ENCODE assay signal across 25 cellular contexts in genomic region chr20:47484303-47484702, GRCh38. TPM values are rescaled to one million over a fixed set of nuclear protein-coding genes. Genes with fewer than 3 reads are reported as not detected.
DNase-seq lines count a peak whose midpoint lies in the region; ATAC-seq, FAIRE-seq and TF ChIP-seq lines count a peak whose summit lies in the region.
"Had no signal": no experiment of that assay in that cellular context is flagged by ENCODE, and none has a peak within 500 bp of the region (broad histone marks: within the 10 kb centered on the region; RNA-seq: fewer than 3 reads in every experiment).

No MANE protein-coding gene starts in this region.

- no peaks in the 10 kb centered on the region for H3K9me3 Mint-ChIP-seq in stimulated activated naive CD8-positive, alpha-beta T cell treated with anti-CD3 and anti-CD28 coated beads, Interleukin-15, Interleukin-2, amounts not matched to agents 100 ng/mL and 50 ng/mL, for 24 hours
- no peaks in the 10 kb centered on the region for H3K9me3 Mint-ChIP-seq in endodermal cell
- H3K9me3 Mint-ChIP-seq in activated naive CD4-positive, alpha-beta T cell treated with anti-CD3 and anti-CD28 coated beads, Interleukin-2, amount 50 U/mL, for 72 hours = peaks cover 0 to 5% of the 10 kb centered on the region in 2 donors
- H3K9me3 Mint-ChIP-seq: CD4-positive, CD25-positive, alpha-beta regulatory T cell had no signal

- FAIRE-seq in GM12878 (lab: Jason Lieb, UNC) = no peak
- FAIRE-seq: A204.1, D721Med, H1 had no signal

- H3K27me3 ChIP-seq in RWPE2 (ENCODE audit: insufficient read depth, poor library complexity, severe bottlenecking) = no peaks in the 10 kb centered on the region
- no peaks in the 10 kb centered on the region for H3K27me3 ChIP-seq in GM12878 (replicated peaks in 1 of 2; ENCODE audit: control insufficient read depth in 2 of 2, insufficient read depth in 2 of 2, low read length in 1 of 2)
- no peaks in the 10 kb centered on the region for H3K27me3 ChIP-seq in GM23248 (replicated peaks; ENCODE audit: insufficient read depth)
- H3K27me3 ChIP-seq in endodermal cell (ENCODE audit: control insufficient read depth, insufficient read depth, low read length, poor library complexity, severe bottlenecking) = no peaks in the 10 kb centered on the region
- H3K27me3 ChIP-seq: BLaER1, Peyer's patch had no signal

- SMC1A ChIA-PET in GM12878 (lab: Charles Lee; ENCODE audit: uncharacterized antibody, unreplicated experiment) = interaction anchor here (0.9 to 10.0 kb wide), 4 partner anchors 13 to 71 kb away, joined by 3 to 134 read pairs (median 3); no protein-coding TSS in a partner anchor

- peaks cover 79% of the 10 kb centered on the region for H3K4me1 Mint-ChIP-seq in stimulated activated naive CD8-positive, alpha-beta T cell treated with anti-CD3 and anti-CD28 coated beads, Interleukin-15, Interleukin-2, amounts not matched to agents 100 ng/mL and 50 ng/mL, for 24 hours (ENCODE audit: low read depth)
- peaks cover 22% of the 10 kb centered on the region for H3K4me1 Mint-ChIP-seq in endodermal cell

- no peak overlapping the region for H3K27ac ChIP-seq in RWPE2 (ENCODE audit: poor library complexity, severe bottlenecking)
- H3K27ac ChIP-seq in GM12878 (ENCODE audit: control insufficient read depth, insufficient read depth) = no peak overlapping the region
- no peak overlapping the region for H3K27ac ChIP-seq in GM23248
- H3K27ac ChIP-seq in endodermal cell (ENCODE audit: low read depth, low read length) = no peak overlapping the region
- H3K27ac ChIP-seq: BLaER1, Peyer's patch, SK-N-MC had no signal

- H3K79me2 ChIP-seq in GM12878 (ENCODE audit: control insufficient read depth, insufficient read depth, low read length) (no peaks in the 10 kb centered on the region), GM23248 (ENCODE audit: insufficient read depth) (no peaks in the 10 kb centered on the region)

- H3K4me2 ChIP-seq in GM12878 (ENCODE audit: control insufficient read depth, insufficient read depth) = no peak overlapping the region
- H3K4me2 ChIP-seq in GM23248 (ENCODE audit: unreplicated experiment) = no peak overlapping the region
- H3K4me2 ChIP-seq: BLaER1 had no signal

- POLR2A ChIA-PET in GM12878 (lab: Charles Lee) = interaction anchor here (0.9 to 7.0 kb wide), 3 partner anchors 10 to 72 kb away, joined by 8 to 78 read pairs (median 10); no protein-coding TSS in a partner anchor

- ATAC-seq in stimulated activated naive CD8-positive, alpha-beta T cell treated with anti-CD3 and anti-CD28 coated beads, Interleukin-15, Interleukin-2, amounts not matched to agents 100 U/mL and 50 U/mL, for 24 hours = no peak
- no peak for ATAC-seq in RWPE2 (ENCODE audit: low read depth)
- no peak for ATAC-seq in GM12878
- no peak for ATAC-seq in HG03039 (IDR thresholded peaks at IDR 0.05; ENCODE audit: unreplicated experiment)
- ATAC-seq in activated naive CD4-positive, alpha-beta T cell treated with anti-CD3 and anti-CD28 coated beads, Interleukin-2, amount 50 U/mL, for 72 hours = no peak
- ATAC-seq: HCT116 had no signal

- H3K9me3 ChIP-seq in RWPE2 (ENCODE audit: severe bottlenecking) (no peaks in the 10 kb centered on the region), GM12878 (replicated peaks; ENCODE audit: control insufficient read depth, insufficient read depth, low read length) (no peaks in the 10 kb centered on the region), GM23248 (ENCODE audit: low read depth) (no peaks in the 10 kb centered on the region), endodermal cell (ENCODE audit: control insufficient read depth, low read length) (no peaks in the 10 kb centered on the region)
- H3K9me3 ChIP-seq: BLaER1, Peyer's patch had no signal

- no peak overlapping the region for H3K4me3 ChIP-seq in RWPE2 (ENCODE audit: severe bottlenecking)
- no peak overlapping the region for H3K4me3 ChIP-seq in GM12878
- no peak overlapping the region for H3K4me3 ChIP-seq in GM23248
- H3K4me3 ChIP-seq in endodermal cell (ENCODE audit: low read length) = no peak overlapping the region
- H3K4me3 ChIP-seq: BLaER1, Peyer's patch, SK-N-MC had no signal

- no peaks in the 10 kb centered on the region for H4K20me1 ChIP-seq in GM12878 (ENCODE audit: control insufficient read depth, insufficient read depth)
- H4K20me1 ChIP-seq in GM23248 (ENCODE audit: insufficient read depth) = no peaks in the 10 kb centered on the region
- H4K20me1 ChIP-seq: BLaER1 had no signal

- H3K36me3 ChIP-seq in RWPE2 (ENCODE audit: low read depth) (no peaks in the 10 kb centered on the region), GM12878 (ENCODE audit: control insufficient read depth in 2 of 2, insufficient read depth in 2 of 2, low read length in 1 of 2) (no peaks in the 10 kb centered on the region), GM23248 (ENCODE audit: low read depth) (no peaks in the 10 kb centered on the region), endodermal cell (ENCODE audit: control insufficient read depth, insufficient read depth, low read length) (no peaks in the 10 kb centered on the region)
- H3K36me3 ChIP-seq: BLaER1, Peyer's patch had no signal

- H3K9ac ChIP-seq in GM12878 (ENCODE audit: control insufficient read depth, insufficient read depth, low read length) (no peak overlapping the region), GM23248 (no peak overlapping the region), endodermal cell (ENCODE audit: extremely low read depth, low read length, poor library complexity, severe bottlenecking) (no peak overlapping the region)
- H3K9ac ChIP-seq: BLaER1 had no signal

- no peak overlapping the region for H3K4me3 Mint-ChIP-seq in stimulated activated naive CD8-positive, alpha-beta T cell treated with anti-CD3 and anti-CD28 coated beads, Interleukin-15, Interleukin-2, amounts not matched to agents 100 ng/mL and 50 ng/mL, for 24 hours
- no peak overlapping the region for H3K4me3 Mint-ChIP-seq in endodermal cell
- H3K4me3 Mint-ChIP-seq: CD4-positive, CD25-positive, alpha-beta regulatory T cell had no signal

- no peak for TF ChIP-seq POLR2A in GM12878 (IDR thresholded peaks at IDR 0.05; ENCODE audit: low read depth, low read length)

- DNase-seq in stimulated activated naive CD8-positive, alpha-beta T cell treated with anti-CD3 and anti-CD28 coated beads, Interleukin-15, Interleukin-2, amounts not matched to agents 100 U/mL and 50 U/mL, for 24 hours = no peak
- DNase-seq in RWPE2 (ENCODE audit: low spot score) = peak; percentile 45
- DNase-seq in GM12878 (ENCODE audit: low read depth, low spot score) = no peak
- no peak for DNase-seq in GM23248
- no peak for DNase-seq in endodermal cell
- DNase-seq in activated naive CD4-positive, alpha-beta T cell treated with anti-CD3 and anti-CD28 coated beads, Interleukin-2, amount 50 U/mL, for 72 hours (ENCODE audit: low spot score in 2 of 2) = no peak
- DNase-seq: CD4-positive, CD25-positive, alpha-beta regulatory T cell; Karpas-422; NCI-H1105; NCI-H1436 treated with DMSO at 0.1 percent for 48 hours; NCI-H187 treated with DMSO at 0.1 percent for 48 hours; NCI-H2107; NCI-H524; NCI-H774; Peyer's patch; SIG-M5; SW 1271 had no signal

- BruUV-seq in GM12878 (replicated peaks; lab: Mats Ljungman, UMichigan) = no TSS peak

- RAD21 ChIA-PET in GM12878 (lab: Charles Lee; ENCODE audit: unreplicated experiment) = interaction anchor here (3.6 to 5.7 kb wide), 3 partner anchors 10 to 129 kb away, joined by 19 to 143 read pairs (median 53); partner anchors contain the start of gene ZMYND8

- H3F3A ChIP-seq in GM23248 (ENCODE audit: insufficient read depth) = no peaks in the 10 kb centered on the region

- TF ChIP-seq EP300 in GM12878 (IDR thresholded peaks at IDR 0.05; ENCODE audit: borderline replicate concordance in 1 of 2, control insufficient read depth in 1 of 2, low read depth in 2 of 2, low read length in 2 of 2) = no peak

- no peaks in the 10 kb centered on the region for H3K36me3 Mint-ChIP-seq in stimulated activated naive CD8-positive, alpha-beta T cell treated with anti-CD3 and anti-CD28 coated beads, Interleukin-15, Interleukin-2, amounts not matched to agents 100 ng/mL and 50 ng/mL, for 24 hours (ENCODE audit: low read depth)
- H3K36me3 Mint-ChIP-seq in endodermal cell (ENCODE audit: low read depth) = no peaks in the 10 kb centered on the region
- H3K36me3 Mint-ChIP-seq in activated naive CD4-positive, alpha-beta T cell treated with anti-CD3 and anti-CD28 coated beads, Interleukin-2, amount 50 U/mL, for 72 hours = peaks cover 0 to 5% of the 10 kb centered on the region in 2 donors
- H3K36me3 Mint-ChIP-seq: CD4-positive, CD25-positive, alpha-beta regulatory T cell had no signal

- no peaks in the 10 kb centered on the region for H3K9me2 ChIP-seq in GM23248 (ENCODE audit: insufficient read depth)

- in situ Hi-C loops in GM12878 (cut with MboI) = no loop called here
- in situ Hi-C loops in GM23248 (cut with MboI) = no loop called here

- no peaks in the 10 kb centered on the region for H3K27me3 Mint-ChIP-seq in stimulated activated naive CD8-positive, alpha-beta T cell treated with anti-CD3 and anti-CD28 coated beads, Interleukin-15, Interleukin-2, amounts not matched to agents 100 ng/mL and 50 ng/mL, for 24 hours
- no peaks in the 10 kb centered on the region for H3K27me3 Mint-ChIP-seq in endodermal cell (ENCODE audit: insufficient read depth)
- H3K27me3 Mint-ChIP-seq: CD4-positive, CD25-positive, alpha-beta regulatory T cell had no signal

- H3K27ac Mint-ChIP-seq in stimulated activated naive CD8-positive, alpha-beta T cell treated with anti-CD3 and anti-CD28 coated beads, Interleukin-15, Interleukin-2, amounts not matched to agents 100 ng/mL and 50 ng/mL, for 24 hours = peak overlapping the region; percentile 55
- no peak overlapping the region for H3K27ac Mint-ChIP-seq in endodermal cell
- no peak overlapping the region for H3K27ac Mint-ChIP-seq in activated naive CD4-positive, alpha-beta T cell treated with anti-CD3 and anti-CD28 coated beads, Interleukin-2, amount 50 U/mL, for 72 hours

- H2AFZ ChIP-seq in GM12878 (ENCODE audit: control insufficient read depth, low read depth, low read length) (no peak overlapping the region), GM23248 (no peak overlapping the region)

- TF ChIP-seq CTCF in RWPE2 (IDR thresholded peaks at IDR 0.05; ENCODE audit: poor library complexity, severe bottlenecking) (no peak), GM12878 (IDR thresholded peaks at IDR 0.05 in 2 of 3, conservative IDR thresholded peaks at IDR 0.05 in 1 of 3; ENCODE audit: control insufficient read depth in 2 of 3, extremely low read depth in 1 of 3, insufficient read depth in 1 of 3, low read depth in 3 of 3, low read length in 3 of 3) (no peak), endodermal cell (conservative IDR thresholded peaks at IDR 0.05) (no peak)

- no peak for TF ChIP-seq RAD21 in GM12878 (IDR thresholded peaks at IDR 0.05; ENCODE audit: insufficient read depth, low read depth, low read length)

- intact Hi-C loops in GM12878 (cut with micrococcal nuclease; ENCODE audit: unreplicated experiment) = no loop called here

- 92% methylated on average over 5 of the region's 5 CpGs for WGBS in GM12878 (ENCODE audit: insufficient coverage, insufficient replicate concordance, low lambda C conversion rate, missing lambda C conversion rate)
- WGBS in GM23248 (ENCODE audit: low coverage in 1 of 2, low lambda C conversion rate in 2 of 2, missing lambda C conversion rate in 2 of 2), 2 experiments = 83 to 88% methylated on average over 5 of the region's 5 CpGs
- WGBS in endodermal cell (ENCODE audit: insufficient coverage in 1 of 2, insufficient read length in 1 of 2), 2 experiments = 87 to 90% methylated on average over 4 to 5 of the region's 5 CpGs

- H3K4me1 ChIP-seq in RWPE2 (ENCODE audit: insufficient read depth, poor library complexity, severe bottlenecking) (peaks cover 12% of the 10 kb centered on the region), GM12878 (ENCODE audit: control insufficient read depth, insufficient read depth, low read length) (peaks cover 35% of the 10 kb centered on the region), GM23248 (ENCODE audit: insufficient read depth) (no peaks in the 10 kb centered on the region), endodermal cell (ENCODE audit: control insufficient read depth, insufficient read depth, low read length) (peaks cover 2% of the 10 kb centered on the region)

- CTCF ChIA-PET in GM12878 (lab: Yijun Ruan, JAX) = interaction anchor here (0.6 to 4.3 kb wide), 5 partner anchors 9 to 101 kb away, joined by 3 to 23 read pairs (median 3); no protein-coding TSS in a partner anchor

RNA-seq across cellular contexts. Expression of gene NCOA3, which starts 17.4 kb away (rescaled TPM):
- total RNA-seq in GM12878 (2013; cell fraction: nucleolus; rRNA removed) = 241 and 256 TPM in 2 replicates
- total RNA-seq in GM12878 (2014; rRNA removed) (82.4 and 88.7 TPM in 2 replicates), GM12878 (2014; rRNA removed; fragmentation: Illumina TruSeq; extraction: Trizol) (95.3 and 95.8 TPM in 2 replicates), GM12878 (2021) (87.4 and 96.2 TPM in 2 replicates), endodermal cell (10 to 100 TPM; 38.6 TPM)
- 30.3 TPM for polyA plus RNA-seq in GM12878 (2011; ENCODE audit: low read depth)
- polyA plus RNA-seq in GM12878 (2011; rRNA removed) (92.6 and 114 TPM in 2 replicates), GM12878 (2014; fragmentation: Illumina TruSeq; extraction: Trizol) (78.2 and 94.6 TPM in 2 replicates), GM12878 (2014; fragmentation: Nextera tagmentation; extraction: Ambion mirVana) (10 to 100 TPM; 16.9 to 18.0 TPM), GM12878 (2014; rRNA removed) (62.4 and 66.0 TPM in 2 replicates), GM12878 (2016; fragmentation: Nextera tagmentation; extraction: Ambion mirVana) (10 to 100 TPM; 68.1 to 69.1 TPM), GM23248 (2016; fragmentation: Nextera tagmentation; extraction: Ambion mirVana) (19.3 and 19.5 TPM in 2 replicates)
- polyA plus RNA-seq in GM12878 (2011; cell fraction: cytosol; rRNA removed) = 60.3 and 60.4 TPM in 2 replicates
- 89.9 and 95.2 TPM in 2 replicates for polyA plus RNA-seq in GM12878 (2011; cell fraction: nucleus; rRNA removed)
- polyA plus RNA-seq in GM12878 (2012) = 38.3 and 50.2 TPM in 2 replicates
- 126 and 138 TPM in 2 replicates for polyA minus RNA-seq in GM12878 (2011; rRNA and poly(A)+ RNA removed)
- 52.3 and 52.4 TPM in 2 replicates for polyA minus RNA-seq in GM12878 (2011; cell fraction: cytosol; rRNA and poly(A)+ RNA removed)
- polyA minus RNA-seq in GM12878 (2011; cell fraction: nucleus; rRNA and poly(A)+ RNA removed) = 48.2 and 66.5 TPM in 2 replicates
- total RNA-seq in GM23248 (2014; rRNA removed; shearing (Covaris generic)) = 36.4 and 36.6 TPM in 2 replicates
- polyA plus RNA-seq in endodermal cell (2013, experiment 1 of 2) = 15.2 TPM
- polyA plus RNA-seq in endodermal cell (2013, experiment 2 of 2) = 14.4 TPM
- total RNA-seq in activated naive CD4-positive, alpha-beta T cell treated with anti-CD3 and anti-CD28 coated beads, Interleukin-2, amount 50 U/mL, for 72 hours = 10 to 100 TPM; 81.6 to 92.6 TPM
